30 cellular contexts compared by ENCODE assay signal in genomic region chr9:130965680-130966079, GRCh38. TPM values are rescaled to one million over a fixed set of nuclear protein-coding genes. Genes with fewer than 3 reads are reported as not detected.
"Had no signal": no experiment of that assay in that cellular context is flagged by ENCODE, and none has a peak within 500 bp of the region (broad histone marks: within the 10 kb centered on the region; RNA-seq: fewer than 3 reads in every experiment).

No MANE protein-coding gene starts in this region.

- DNase-seq: hippocampal formation; kidney glomerular epithelial cell; left cardiac atrium; mesendoderm; naive B cell; natural killer cell; nephron progenitor cell; occipital lobe; psoas muscle; stimulated activated CD4-positive, alpha-beta T cell treated with anti-CD3 and anti-CD28 coated beads, Interleukin-12 subunit alpha, Interleukin-12 subunit beta, amount 100 ng/mL, for 4 hours; stimulated activated CD4-positive, alpha-beta T cell treated with anti-CD3 and anti-CD28 coated beads, Interleukin-15, amount 100 ng/mL, for 24 hours; stimulated activated CD4-positive, alpha-beta T cell treated with anti-CD3 and anti-CD28 coated beads, Interleukin-2, amount 100 ng/mL, for 24 hours; stimulated activated CD4-positive, alpha-beta T cell treated with anti-CD3 and anti-CD28 coated beads, Interleukin-4, amount 100 ng/mL, for 1 hour; stimulated activated naive B cell treated with anti-CD40 and anti-IgM and Interleukin-4, amounts not matched to agents 10 μg/mL and 1 μg/mL and 100 μg/mL, for 72 hours; stimulated activated naive CD8-positive, alpha-beta T cell treated with anti-CD3 and anti-CD28 coated beads, Interleukin-15, Interleukin-2, amounts not matched to agents 100 U/mL and 50 U/mL, for 24 hours; stomach; testis; thyroid gland; trophoblast cell; upper lobe of right lung had no signal

- H2AFZ ChIP-seq: neural progenitor cell, parathyroid adenoma had no signal

- H3K79me2 ChIP-seq: parathyroid adenoma had no signal

- H3K4me3 ChIP-seq: lung, neural progenitor cell, psoas muscle, skin epidermis, stomach, testis, thyroid gland, upper lobe of right lung had no signal

- ATAC-seq: left lobe of liver; natural killer cell; psoas muscle; sciatic nerve; stimulated activated naive B cell treated with anti-CD40 and anti-IgM and Interleukin-4, amounts not matched to agents 10 μg/mL and 1 μg/mL and 100 μg/mL, for 72 hours; stimulated activated naive CD8-positive, alpha-beta T cell treated with anti-CD3 and anti-CD28 coated beads, Interleukin-15, Interleukin-2, amounts not matched to agents 100 U/mL and 50 U/mL, for 24 hours; upper lobe of right lung had no signal

- H3K9ac ChIP-seq: neural progenitor cell, parathyroid adenoma had no signal

- H3K4me2 ChIP-seq: neural progenitor cell had no signal

- H3K27me3 ChIP-seq: neural progenitor cell, neutrophil, stomach, testis, upper lobe of right lung had no signal

- H3K27ac ChIP-seq: neural progenitor cell, neutrophil, parathyroid adenoma, psoas muscle, skin epidermis, stomach, testis, thyroid gland, upper lobe of right lung had no signal

- H3K9me3 ChIP-seq: neutrophil, psoas muscle, testis, thyroid gland, upper lobe of right lung had no signal

- FAIRE-seq: keratinocyte, urothelium cell line had no signal

- H3K4me1 ChIP-seq: neural progenitor cell, parathyroid adenoma, psoas muscle, testis, thyroid gland, upper lobe of right lung had no signal

- H3K36me3 ChIP-seq: neural progenitor cell, neutrophil, stomach, thyroid gland, upper lobe of right lung had no signal

RNA-seq across cellular contexts. Expression of gene FIBCD1, which starts 26.6 kb away (rescaled TPM):
- total RNA-seq: left lobe of liver, mononuclear cell, natural killer cell, psoas muscle, sciatic nerve had no signal

RNA-seq across cellular contexts. Expression of gene LAMC3, which starts 43.3 kb away (rescaled TPM):
- total RNA-seq: natural killer cell had no signal
- polyA plus RNA-seq: keratinocyte had no signal
